In genomic region chr22:23772315-23773246, GRCh38 we compare ENCODE assay signal across 8 cellular contexts. TPM values are rescaled to one million over a fixed set of nuclear protein-coding genes. Genes with fewer than 3 reads are reported as not detected.
DNase-seq lines count a peak whose midpoint lies in the region; ATAC-seq lines count a peak whose summit lies in the region.

A gene with protein sequence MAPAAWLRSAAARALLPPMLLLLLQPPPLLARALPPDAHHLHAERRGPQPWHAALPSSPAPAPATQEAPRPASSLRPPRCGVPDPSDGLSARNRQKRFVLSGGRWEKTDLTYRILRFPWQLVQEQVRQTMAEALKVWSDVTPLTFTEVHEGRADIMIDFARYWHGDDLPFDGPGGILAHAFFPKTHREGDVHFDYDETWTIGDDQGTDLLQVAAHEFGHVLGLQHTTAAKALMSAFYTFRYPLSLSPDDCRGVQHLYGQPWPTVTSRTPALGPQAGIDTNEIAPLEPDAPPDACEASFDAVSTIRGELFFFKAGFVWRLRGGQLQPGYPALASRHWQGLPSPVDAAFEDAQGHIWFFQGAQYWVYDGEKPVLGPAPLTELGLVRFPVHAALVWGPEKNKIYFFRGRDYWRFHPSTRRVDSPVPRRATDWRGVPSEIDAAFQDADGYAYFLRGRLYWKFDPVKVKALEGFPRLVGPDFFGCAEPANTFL (plus strand): TSS chr22:23772849. CDS start chr22:23772871, 22 bp downstream.

- H3K27me3 Mint-ChIP-seq in activated naive CD8-positive, alpha-beta T cell treated with anti-CD3 and anti-CD28 coated beads, Interleukin-2, amount 10 ng/mL, durations not matched to agents 7 days and 5 days = peaks cover 12% of the 10 kb centered on the region

- H3K36me3 Mint-ChIP-seq in activated naive CD8-positive, alpha-beta T cell treated with anti-CD3 and anti-CD28 coated beads, Interleukin-2, amount 10 ng/mL, durations not matched to agents 7 days and 5 days = no peaks in the 10 kb centered on the region

- peak within 1 kb of the TSS; percentile 74 for H3K4me3 Mint-ChIP-seq in activated naive CD8-positive, alpha-beta T cell treated with anti-CD3 and anti-CD28 coated beads, Interleukin-2, amount 10 ng/mL, durations not matched to agents 7 days and 5 days

- peak within 1 kb of the TSS; percentile 51 for H3K4me3 ChIP-seq in skeletal muscle cell (ENCODE audit: low read depth, low read length)

- H3K4me1 Mint-ChIP-seq in activated naive CD8-positive, alpha-beta T cell treated with anti-CD3 and anti-CD28 coated beads, Interleukin-2, amount 10 ng/mL, durations not matched to agents 7 days and 5 days = peaks cover 11% of the 10 kb centered on the region

- no peak within 1 kb of the TSS for H3K27ac Mint-ChIP-seq in activated naive CD8-positive, alpha-beta T cell treated with anti-CD3 and anti-CD28 coated beads, Interleukin-2, amount 10 ng/mL, durations not matched to agents 7 days and 5 days

- DNase-seq in NCI-H2196 (lab: John Stamatoyannopoulos, UW; ENCODE audit: unreplicated experiment) (peak; percentile 22), NCI-H2196 treated with DMSO at 0.1 percent for 48 hours (lab: John Stamatoyannopoulos, UW; ENCODE audit: unreplicated experiment) (no peak), RPMI8226 (peak; percentile 62), hepatic stellate cell (ENCODE audit: low spot score) (peak; percentile 71), skeletal muscle cell (ENCODE audit: low read depth) (no peak), NCI-H128 (lab: John Stamatoyannopoulos, UW; ENCODE audit: unreplicated experiment) (no peak), cerebellar cortex (ENCODE audit: low spot score) (no peak)
- peak; percentile 76 for DNase-seq in activated naive CD8-positive, alpha-beta T cell treated with anti-CD3 and anti-CD28 coated beads, Interleukin-2, amount 10 ng/mL, durations not matched to agents 7 days and 5 days

- peak; percentile 51 for ATAC-seq in activated naive CD8-positive, alpha-beta T cell treated with anti-CD3 and anti-CD28 coated beads, Interleukin-2, amount 10 ng/mL, durations not matched to agents 7 days and 5 days (ENCODE audit: low read depth)

- H3K9me3 Mint-ChIP-seq in activated naive CD8-positive, alpha-beta T cell treated with anti-CD3 and anti-CD28 coated beads, Interleukin-2, amount 10 ng/mL, durations not matched to agents 7 days and 5 days = no peaks in the 10 kb centered on the region

- POLR2A ChIA-PET in activated naive CD8-positive, alpha-beta T cell treated with anti-CD3 and anti-CD28 coated beads, Interleukin-2, amount 10 ng/mL, durations not matched to agents 7 days and 5 days (lab: Charles Lee) = interaction anchor here (0.6 to 2.3 kb wide), 6 partner anchors 10 to 290 kb away, joined by 3 to 10 read pairs (median 4); partner anchors contain the start of genes C22orf15, DERL3 and SLC2A11

RNA-seq across cellular contexts. Expression of the gene that starts here (rescaled TPM):
- total RNA-seq in activated naive CD8-positive, alpha-beta T cell treated with anti-CD3 and anti-CD28 coated beads, Interleukin-2, amount 10 ng/mL, durations not matched to agents 7 days and 5 days = 1 to 10 TPM; 2.1 to 2.4 TPM

Comparison
In these comparisons a context has a peak if more than half of its experiments do, and no peak if none do; other contexts are left out.
1. DNase-seq: peak in NCI-H2196 (single experiment), RPMI8226 (single experiment), activated naive CD8-positive, alpha-beta T cell treated with anti-CD3 and anti-CD28 coated beads, Interleukin-2, amount 10 ng/mL, durations not matched to agents 7 days and 5 days (single experiment) and hepatic stellate cell (single experiment); none in NCI-H2196 treated with DMSO at 0.1 percent for 48 hours (single experiment), skeletal muscle cell (single experiment), NCI-H128 (single experiment) and cerebellar cortex (single experiment).